2 cellular contexts compared by ENCODE assay signal in the genomic region with DNA sequence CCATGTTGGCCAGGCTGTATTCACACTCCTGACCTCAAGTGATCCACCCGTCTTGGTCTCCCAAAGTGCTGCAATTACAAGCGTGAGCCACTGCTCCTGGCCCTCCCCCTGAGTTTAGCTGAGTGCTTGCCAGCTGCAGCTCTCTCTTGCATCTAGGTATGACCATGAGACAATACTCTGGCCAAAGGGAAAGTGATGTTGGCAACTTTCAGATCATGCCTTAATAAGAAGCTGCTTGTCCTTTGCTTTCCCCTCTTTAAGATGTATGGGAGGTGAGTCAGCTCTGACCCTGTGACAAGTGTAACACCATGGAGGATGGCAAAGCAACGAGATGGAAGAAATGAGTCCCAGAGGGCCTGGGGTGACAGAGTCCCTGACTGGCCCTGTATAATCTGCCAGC.
TF ChIP-seq lines count a peak whose summit lies in the region.

No MANE protein-coding gene starts in this region.

TF ChIP-seq in IMR-90, 13 proteins besides CTCF, POLR2A, EP300 and RAD21:
- TF ChIP-seq CHD1 (IDR thresholded peaks at IDR 0.05; ENCODE audit: low read depth, low read length), result no peak
- TF ChIP-seq MAZ (IDR thresholded peaks at IDR 0.05; ENCODE audit: borderline replicate concordance, low read depth, low read length), result no peak
- TF ChIP-seq NFE2L2 (IDR thresholded peaks at IDR 0.05; ENCODE audit: low read depth, low read length), result no peak
- no peak for TF ChIP-seq BHLHE40 (IDR thresholded peaks at IDR 0.05; ENCODE audit: low read depth, low read length)
- TF ChIP-seq MAFK (IDR thresholded peaks at IDR 0.05; ENCODE audit: low read depth, low read length), result no peak
- TF ChIP-seq, protein P1, sequence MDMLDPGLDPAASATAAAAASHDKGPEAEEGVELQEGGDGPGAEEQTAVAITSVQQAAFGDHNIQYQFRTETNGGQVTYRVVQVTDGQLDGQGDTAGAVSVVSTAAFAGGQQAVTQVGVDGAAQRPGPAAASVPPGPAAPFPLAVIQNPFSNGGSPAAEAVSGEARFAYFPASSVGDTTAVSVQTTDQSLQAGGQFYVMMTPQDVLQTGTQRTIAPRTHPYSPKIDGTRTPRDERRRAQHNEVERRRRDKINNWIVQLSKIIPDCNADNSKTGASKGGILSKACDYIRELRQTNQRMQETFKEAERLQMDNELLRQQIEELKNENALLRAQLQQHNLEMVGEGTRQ (IDR thresholded peaks at IDR 0.05; ENCODE audit: low read depth, low read length), result no peak
- TF ChIP-seq FOS (IDR thresholded peaks at IDR 0.05; ENCODE audit: low read depth, low read length), result no peak
- TF ChIP-seq CEBPB (IDR thresholded peaks at IDR 0.05; ENCODE audit: low read depth, low read length), result no peak
- TF ChIP-seq MXI1 (IDR thresholded peaks at IDR 0.05; ENCODE audit: borderline replicate concordance, low read depth, low read length), result no peak
- TF ChIP-seq, protein P2, sequence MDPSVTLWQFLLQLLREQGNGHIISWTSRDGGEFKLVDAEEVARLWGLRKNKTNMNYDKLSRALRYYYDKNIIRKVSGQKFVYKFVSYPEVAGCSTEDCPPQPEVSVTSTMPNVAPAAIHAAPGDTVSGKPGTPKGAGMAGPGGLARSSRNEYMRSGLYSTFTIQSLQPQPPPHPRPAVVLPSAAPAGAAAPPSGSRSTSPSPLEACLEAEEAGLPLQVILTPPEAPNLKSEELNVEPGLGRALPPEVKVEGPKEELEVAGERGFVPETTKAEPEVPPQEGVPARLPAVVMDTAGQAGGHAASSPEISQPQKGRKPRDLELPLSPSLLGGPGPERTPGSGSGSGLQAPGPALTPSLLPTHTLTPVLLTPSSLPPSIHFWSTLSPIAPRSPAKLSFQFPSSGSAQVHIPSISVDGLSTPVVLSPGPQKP (IDR thresholded peaks at IDR 0.05; ENCODE audit: borderline replicate concordance, low read depth, low read length), result no peak
- TF ChIP-seq RFX5 (IDR thresholded peaks at IDR 0.05; ENCODE audit: low read depth, low read length), result no peak
- no peak for TF ChIP-seq SMC3 (IDR thresholded peaks at IDR 0.05; ENCODE audit: low read depth, low read length)
- TF ChIP-seq RCOR1 (IDR thresholded peaks at IDR 0.05; ENCODE audit: insufficient replicate concordance, low read length), result no peak

TF ChIP-seq in GM12878, 131 proteins besides CTCF, POLR2A, EP300 and RAD21:
- TF ChIP-seq POU2F2 (IDR thresholded peaks at IDR 0.05; ENCODE audit: borderline replicate concordance, low read depth, low read length) (no peak), MEF2A (IDR thresholded peaks at IDR 0.05; ENCODE audit: insufficient read depth, low read depth, low read length) (no peak), WRNIP1 (IDR thresholded peaks at IDR 0.05; ENCODE audit: borderline replicate concordance, low read depth, low read length) (no peak), TCF3 (IDR thresholded peaks at IDR 0.05; ENCODE audit: borderline replicate concordance, insufficient read depth, low read depth, low read length) (no peak), HSF1 (IDR thresholded peaks at IDR 0.05; ENCODE audit: low read depth, low read length) (no peak), USF1 (IDR thresholded peaks at IDR 0.05; ENCODE audit: borderline replicate concordance, extremely low read length, insufficient read depth, low read depth, low read length) (no peak), CHD1 (IDR thresholded peaks at IDR 0.05; ENCODE audit: low read depth, low read length) (no peak), NR2C2 (IDR thresholded peaks at IDR 0.05; ENCODE audit: borderline replicate concordance, control insufficient read depth, insufficient read length, low read depth) (no peak), NBN (IDR thresholded peaks at IDR 0.05) (no peak)
- TF ChIP-seq, protein P3, sequence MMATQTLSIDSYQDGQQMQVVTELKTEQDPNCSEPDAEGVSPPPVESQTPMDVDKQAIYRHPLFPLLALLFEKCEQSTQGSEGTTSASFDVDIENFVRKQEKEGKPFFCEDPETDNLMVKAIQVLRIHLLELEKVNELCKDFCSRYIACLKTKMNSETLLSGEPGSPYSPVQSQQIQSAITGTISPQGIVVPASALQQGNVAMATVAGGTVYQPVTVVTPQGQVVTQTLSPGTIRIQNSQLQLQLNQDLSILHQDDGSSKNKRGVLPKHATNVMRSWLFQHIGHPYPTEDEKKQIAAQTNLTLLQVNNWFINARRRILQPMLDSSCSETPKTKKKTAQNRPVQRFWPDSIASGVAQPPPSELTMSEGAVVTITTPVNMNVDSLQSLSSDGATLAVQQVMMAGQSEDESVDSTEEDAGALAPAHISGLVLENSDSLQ (IDR thresholded peaks at IDR 0.05), result no peak
- TF ChIP-seq, protein P4, sequence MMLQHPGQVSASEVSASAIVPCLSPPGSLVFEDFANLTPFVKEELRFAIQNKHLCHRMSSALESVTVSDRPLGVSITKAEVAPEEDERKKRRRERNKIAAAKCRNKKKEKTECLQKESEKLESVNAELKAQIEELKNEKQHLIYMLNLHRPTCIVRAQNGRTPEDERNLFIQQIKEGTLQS (IDR thresholded peaks at IDR 0.05; ENCODE audit: borderline replicate concordance, extremely low read depth, low read depth, low read length), result no peak
TF ChIP-seq in GM12878: peak in this region for 0.
